Comparison of ENCODE assay signal across 1 cellular context in the genomic region with DNA sequence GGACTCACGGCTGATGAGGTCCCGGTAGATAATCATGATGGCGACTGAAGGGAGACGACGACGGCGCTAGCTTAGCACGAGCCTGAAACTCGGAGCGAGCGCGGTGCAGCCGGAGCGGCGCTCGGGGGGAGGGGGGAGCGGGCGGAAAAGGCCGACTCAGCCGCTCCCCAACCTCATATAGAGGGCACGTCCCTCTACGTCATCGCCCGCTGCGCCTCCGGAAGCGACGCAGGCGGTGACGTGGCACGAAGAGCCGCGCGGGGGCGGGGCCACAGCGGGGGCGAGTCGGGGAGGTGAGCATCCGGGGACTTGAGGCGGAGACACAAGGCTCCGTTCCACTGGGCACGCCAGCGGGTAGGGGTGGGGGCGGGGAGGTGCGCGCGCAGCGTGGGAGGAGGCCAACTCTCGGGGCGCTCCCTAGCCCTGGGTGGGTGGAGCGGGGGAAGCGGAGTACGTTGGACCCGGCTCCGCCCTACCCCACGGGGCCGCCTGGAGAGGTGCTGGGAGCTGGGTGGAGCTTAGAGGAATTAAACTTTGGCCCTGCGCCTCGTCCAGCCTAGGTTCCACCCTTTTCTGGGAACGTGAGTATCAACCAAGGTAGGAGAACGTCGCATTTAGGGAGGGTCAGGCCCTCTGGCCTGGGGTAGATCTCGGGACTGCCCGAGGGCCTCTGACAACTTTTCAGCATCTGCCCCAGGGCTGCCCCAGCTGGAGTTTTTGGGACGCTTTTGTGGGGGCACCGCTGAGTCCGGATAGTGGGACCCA.
A peak's percentile ranks its signal among the peaks of the same experiment; 100 is the strongest.
TF ChIP-seq lines count a peak whose summit lies in the region.

A gene (minus strand): TSS at position 150 of the 765 bp plus-strand sequence. CDS start 114 bp downstream, at position 36.

TF ChIP-seq in HepG2, 621 proteins besides CTCF, POLR2A, EP300 and RAD21 (continued from another document and continues in another):
- TF ChIP-seq ATAD3A (CRISPR knock-in tag; IDR thresholded peaks at IDR 0.05), result no peak
- TF ChIP-seq CBX2 (IDR thresholded peaks at IDR 0.05; ENCODE audit: low read depth, low read length), result no peak
- no peak for TF ChIP-seq CBX2 (CRISPR knock-in tag; IDR thresholded peaks at IDR 0.05; ENCODE audit: low read depth)
- TF ChIP-seq ZFP36L2 (CRISPR knock-in tag; IDR thresholded peaks at IDR 0.05), result no peak
- no peak for TF ChIP-seq NFKB2 (CRISPR knock-in tag; IDR thresholded peaks at IDR 0.05; ENCODE audit: borderline replicate concordance)
- peak; percentile 64 for TF ChIP-seq PHF20 (CRISPR knock-in tag; IDR thresholded peaks at IDR 0.05)
- no peak for TF ChIP-seq ZMYM3 (CRISPR knock-in tag; IDR thresholded peaks at IDR 0.05)
- TF ChIP-seq REPIN1 (CRISPR knock-in tag; IDR thresholded peaks at IDR 0.05; ENCODE audit: borderline replicate concordance, low read depth), result 0 out of 2 replicates have a peak, but pooled peaks have one; percentile 15
- TF ChIP-seq, protein P1, sequence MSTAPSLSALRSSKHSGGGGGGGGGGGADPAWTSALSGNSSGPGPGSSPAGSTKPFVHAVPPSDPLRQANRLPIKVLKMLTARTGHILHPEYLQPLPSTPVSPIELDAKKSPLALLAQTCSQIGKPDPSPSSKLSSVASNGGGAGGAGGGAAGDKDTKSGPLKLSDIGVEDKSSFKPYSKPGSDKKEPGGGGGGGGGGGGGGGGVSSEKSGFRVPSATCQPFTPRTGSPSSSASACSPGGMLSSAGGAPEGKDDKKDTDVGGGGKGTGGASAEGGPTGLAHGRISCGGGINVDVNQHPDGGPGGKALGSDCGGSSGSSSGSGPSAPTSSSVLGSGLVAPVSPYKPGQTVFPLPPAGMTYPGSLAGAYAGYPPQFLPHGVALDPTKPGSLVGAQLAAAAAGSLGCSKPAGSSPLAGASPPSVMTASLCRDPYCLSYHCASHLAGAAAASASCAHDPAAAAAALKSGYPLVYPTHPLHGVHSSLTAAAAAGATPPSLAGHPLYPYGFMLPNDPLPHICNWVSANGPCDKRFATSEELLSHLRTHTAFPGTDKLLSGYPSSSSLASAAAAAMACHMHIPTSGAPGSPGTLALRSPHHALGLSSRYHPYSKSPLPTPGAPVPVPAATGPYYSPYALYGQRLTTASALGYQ (CRISPR knock-in tag; IDR thresholded peaks at IDR 0.05), result 0 out of 2 replicates have a peak, but pooled peaks have one; percentile 48
- TF ChIP-seq, protein P2, sequence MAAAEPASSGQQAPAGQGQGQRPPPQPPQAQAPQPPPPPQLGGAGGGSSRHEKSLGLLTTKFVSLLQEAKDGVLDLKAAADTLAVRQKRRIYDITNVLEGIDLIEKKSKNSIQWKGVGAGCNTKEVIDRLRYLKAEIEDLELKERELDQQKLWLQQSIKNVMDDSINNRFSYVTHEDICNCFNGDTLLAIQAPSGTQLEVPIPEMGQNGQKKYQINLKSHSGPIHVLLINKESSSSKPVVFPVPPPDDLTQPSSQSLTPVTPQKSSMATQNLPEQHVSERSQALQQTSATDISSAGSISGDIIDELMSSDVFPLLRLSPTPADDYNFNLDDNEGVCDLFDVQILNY (CRISPR knock-in tag; conservative IDR thresholded peaks at IDR 0.05), result peak; percentile 51; the same call in 1 of the 2 replicates
- TF ChIP-seq MYC (CRISPR knock-in tag; IDR thresholded peaks at IDR 0.05; ENCODE audit: borderline replicate concordance), result no peak; the same call in 1 of the 2 replicates
- TF ChIP-seq ZNF713 (CRISPR knock-in tag; IDR thresholded peaks at IDR 0.05), result no peak
- no peak for TF ChIP-seq ZFP36L1 (CRISPR knock-in tag; IDR thresholded peaks at IDR 0.05)
- 0 out of 2 replicates have a peak, but pooled peaks have one; percentile 10 for TF ChIP-seq KDM6A (CRISPR knock-in tag; IDR thresholded peaks at IDR 0.05; ENCODE audit: low read depth)
- peak; percentile 79; the same call in 1 of the 2 replicates for TF ChIP-seq ZNF256 (CRISPR knock-in tag; conservative IDR thresholded peaks at IDR 0.05)
- peak; percentile 48; the same call in 1 of the 2 replicates for TF ChIP-seq ZNF225 (CRISPR knock-in tag; IDR thresholded peaks at IDR 0.05)
- TF ChIP-seq ZNF891 (CRISPR knock-in tag; IDR thresholded peaks at IDR 0.05), result no peak; the same call in 1 of the 2 replicates
- peak; percentile 41; the same call in 1 of the 2 replicates for TF ChIP-seq GATA4 (IDR thresholded peaks at IDR 0.05; ENCODE audit: borderline replicate concordance, low read depth)
- TF ChIP-seq IRX3 (CRISPR knock-in tag; IDR thresholded peaks at IDR 0.05; ENCODE audit: borderline replicate concordance, low read depth), result 0 out of 2 replicates have a peak, but pooled peaks have one; percentile 29
- no peak for TF ChIP-seq SOX6 (IDR thresholded peaks at IDR 0.05)
- TF ChIP-seq SOX6 (CRISPR knock-in tag; IDR thresholded peaks at IDR 0.05), result peak; percentile 62
- TF ChIP-seq ESRRA (CRISPR knock-in tag; IDR thresholded peaks at IDR 0.05; ENCODE audit: low read depth), result peak; percentile 80; the same call in 1 of the 2 replicates
- TF ChIP-seq, protein P3, sequence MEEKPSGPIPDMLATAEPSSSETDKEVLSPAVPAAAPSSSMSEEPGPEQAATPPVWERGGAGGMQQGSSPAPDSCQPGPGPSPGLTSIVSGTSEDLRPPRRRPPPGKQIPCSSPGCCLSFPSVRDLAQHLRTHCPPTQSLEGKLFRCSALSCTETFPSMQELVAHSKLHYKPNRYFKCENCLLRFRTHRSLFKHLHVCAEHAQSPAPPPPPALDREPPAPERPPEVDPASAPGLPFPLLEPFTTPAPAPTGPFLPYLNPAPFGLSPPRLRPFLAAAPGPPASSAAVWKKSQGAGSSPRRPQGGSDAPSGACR (CRISPR knock-in tag; IDR thresholded peaks at IDR 0.05), result peak; percentile 70; the same call in 1 of the 2 replicates
- no peak for TF ChIP-seq ZNF850 (CRISPR knock-in tag; conservative IDR thresholded peaks at IDR 0.05)
- TF ChIP-seq, protein P4, sequence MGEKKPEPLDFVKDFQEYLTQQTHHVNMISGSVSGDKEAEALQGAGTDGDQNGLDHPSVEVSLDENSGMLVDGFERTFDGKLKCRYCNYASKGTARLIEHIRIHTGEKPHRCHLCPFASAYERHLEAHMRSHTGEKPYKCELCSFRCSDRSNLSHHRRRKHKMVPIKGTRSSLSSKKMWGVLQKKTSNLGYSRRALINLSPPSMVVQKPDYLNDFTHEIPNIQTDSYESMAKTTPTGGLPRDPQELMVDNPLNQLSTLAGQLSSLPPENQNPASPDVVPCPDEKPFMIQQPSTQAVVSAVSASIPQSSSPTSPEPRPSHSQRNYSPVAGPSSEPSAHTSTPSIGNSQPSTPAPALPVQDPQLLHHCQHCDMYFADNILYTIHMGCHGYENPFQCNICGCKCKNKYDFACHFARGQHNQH (CRISPR knock-in tag; IDR thresholded peaks at IDR 0.05), result 0 out of 2 replicates have a peak, but pooled peaks have one; percentile 18
- peak; percentile 88 for TF ChIP-seq ZFY (CRISPR knock-in tag; IDR thresholded peaks at IDR 0.05)
- TF ChIP-seq, protein P5, sequence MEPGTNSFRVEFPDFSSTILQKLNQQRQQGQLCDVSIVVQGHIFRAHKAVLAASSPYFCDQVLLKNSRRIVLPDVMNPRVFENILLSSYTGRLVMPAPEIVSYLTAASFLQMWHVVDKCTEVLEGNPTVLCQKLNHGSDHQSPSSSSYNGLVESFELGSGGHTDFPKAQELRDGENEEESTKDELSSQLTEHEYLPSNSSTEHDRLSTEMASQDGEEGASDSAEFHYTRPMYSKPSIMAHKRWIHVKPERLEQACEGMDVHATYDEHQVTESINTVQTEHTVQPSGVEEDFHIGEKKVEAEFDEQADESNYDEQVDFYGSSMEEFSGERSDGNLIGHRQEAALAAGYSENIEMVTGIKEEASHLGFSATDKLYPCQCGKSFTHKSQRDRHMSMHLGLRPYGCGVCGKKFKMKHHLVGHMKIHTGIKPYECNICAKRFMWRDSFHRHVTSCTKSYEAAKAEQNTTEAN (CRISPR knock-in tag; conservative IDR thresholded peaks at IDR 0.05), result no peak
- TF ChIP-seq ZZZ3 (CRISPR knock-in tag; IDR thresholded peaks at IDR 0.05; ENCODE audit: borderline replicate concordance), result peak; percentile 37; the same call in 1 of the 2 replicates
- peak; percentile 88 for TF ChIP-seq THAP11 (CRISPR knock-in tag; IDR thresholded peaks at IDR 0.05)
- TF ChIP-seq ZMYM4 (CRISPR knock-in tag; IDR thresholded peaks at IDR 0.05), result peak; percentile 52
- TF ChIP-seq, protein P6, sequence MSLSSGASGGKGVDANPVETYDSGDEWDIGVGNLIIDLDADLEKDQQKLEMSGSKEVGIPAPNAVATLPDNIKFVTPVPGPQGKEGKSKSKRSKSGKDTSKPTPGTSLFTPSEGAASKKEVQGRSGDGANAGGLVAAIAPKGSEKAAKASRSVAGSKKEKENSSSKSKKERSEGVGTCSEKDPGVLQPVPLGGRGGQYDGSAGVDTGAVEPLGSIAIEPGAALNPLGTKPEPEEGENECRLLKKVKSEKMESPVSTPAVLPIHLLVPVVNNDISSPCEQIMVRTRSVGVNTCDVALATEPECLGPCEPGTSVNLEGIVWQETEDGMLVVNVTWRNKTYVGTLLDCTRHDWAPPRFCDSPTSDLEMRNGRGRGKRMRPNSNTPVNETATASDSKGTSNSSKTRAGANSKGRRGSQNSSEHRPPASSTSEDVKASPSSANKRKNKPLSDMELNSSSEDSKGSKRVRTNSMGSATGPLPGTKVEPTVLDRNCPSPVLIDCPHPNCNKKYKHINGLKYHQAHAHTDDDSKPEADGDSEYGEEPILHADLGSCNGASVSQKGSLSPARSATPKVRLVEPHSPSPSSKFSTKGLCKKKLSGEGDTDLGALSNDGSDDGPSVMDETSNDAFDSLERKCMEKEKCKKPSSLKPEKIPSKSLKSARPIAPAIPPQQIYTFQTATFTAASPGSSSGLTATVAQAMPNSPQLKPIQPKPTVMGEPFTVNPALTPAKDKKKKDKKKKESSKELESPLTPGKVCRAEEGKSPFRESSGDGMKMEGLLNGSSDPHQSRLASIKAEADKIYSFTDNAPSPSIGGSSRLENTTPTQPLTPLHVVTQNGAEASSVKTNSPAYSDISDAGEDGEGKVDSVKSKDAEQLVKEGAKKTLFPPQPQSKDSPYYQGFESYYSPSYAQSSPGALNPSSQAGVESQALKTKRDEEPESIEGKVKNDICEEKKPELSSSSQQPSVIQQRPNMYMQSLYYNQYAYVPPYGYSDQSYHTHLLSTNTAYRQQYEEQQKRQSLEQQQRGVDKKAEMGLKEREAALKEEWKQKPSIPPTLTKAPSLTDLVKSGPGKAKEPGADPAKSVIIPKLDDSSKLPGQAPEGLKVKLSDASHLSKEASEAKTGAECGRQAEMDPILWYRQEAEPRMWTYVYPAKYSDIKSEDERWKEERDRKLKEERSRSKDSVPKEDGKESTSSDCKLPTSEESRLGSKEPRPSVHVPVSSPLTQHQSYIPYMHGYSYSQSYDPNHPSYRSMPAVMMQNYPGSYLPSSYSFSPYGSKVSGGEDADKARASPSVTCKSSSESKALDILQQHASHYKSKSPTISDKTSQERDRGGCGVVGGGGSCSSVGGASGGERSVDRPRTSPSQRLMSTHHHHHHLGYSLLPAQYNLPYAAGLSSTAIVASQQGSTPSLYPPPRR (CRISPR knock-in tag; IDR thresholded peaks at IDR 0.05; ENCODE audit: borderline replicate concordance), result peak; percentile 34; the same call in 1 of the 2 replicates
- TF ChIP-seq ZNF12 (CRISPR knock-in tag; IDR thresholded peaks at IDR 0.05), result no peak
- peak; percentile 95 for TF ChIP-seq ATF1 (CRISPR knock-in tag; IDR thresholded peaks at IDR 0.05)
- peak; percentile 72 for TF ChIP-seq ZNF350 (CRISPR knock-in tag; IDR thresholded peaks at IDR 0.05; ENCODE audit: borderline replicate concordance, low read depth)
- no peak for TF ChIP-seq ZNF761 (CRISPR knock-in tag; conservative IDR thresholded peaks at IDR 0.05)
- peak; percentile 75 for TF ChIP-seq HIVEP1 (CRISPR knock-in tag; IDR thresholded peaks at IDR 0.05)
- no peak for TF ChIP-seq FLYWCH1 (CRISPR knock-in tag; IDR thresholded peaks at IDR 0.05)
- TF ChIP-seq NCOR1 (IDR thresholded peaks at IDR 0.05; ENCODE audit: borderline replicate concordance, low read length), result peak; percentile 31; the same call in 1 of the 2 replicates
- peak; percentile 80 for TF ChIP-seq ELF1 (CRISPR knock-in tag; IDR thresholded peaks at IDR 0.05)
- no peak for TF ChIP-seq DNMT3B (CRISPR knock-in tag; conservative IDR thresholded peaks at IDR 0.05)
- TF ChIP-seq CHCHD3 (CRISPR knock-in tag; IDR thresholded peaks at IDR 0.05), result no peak
- TF ChIP-seq, protein P7, sequence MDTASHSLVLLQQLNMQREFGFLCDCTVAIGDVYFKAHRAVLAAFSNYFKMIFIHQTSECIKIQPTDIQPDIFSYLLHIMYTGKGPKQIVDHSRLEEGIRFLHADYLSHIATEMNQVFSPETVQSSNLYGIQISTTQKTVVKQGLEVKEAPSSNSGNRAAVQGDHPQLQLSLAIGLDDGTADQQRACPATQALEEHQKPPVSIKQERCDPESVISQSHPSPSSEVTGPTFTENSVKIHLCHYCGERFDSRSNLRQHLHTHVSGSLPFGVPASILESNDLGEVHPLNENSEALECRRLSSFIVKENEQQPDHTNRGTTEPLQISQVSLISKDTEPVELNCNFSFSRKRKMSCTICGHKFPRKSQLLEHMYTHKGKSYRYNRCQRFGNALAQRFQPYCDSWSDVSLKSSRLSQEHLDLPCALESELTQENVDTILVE (CRISPR knock-in tag; IDR thresholded peaks at IDR 0.05), result 0 out of 2 replicates have a peak, but pooled peaks have one; percentile 30
- peak; percentile 91 for TF ChIP-seq PCBP1 (IDR thresholded peaks at IDR 0.05; ENCODE audit: borderline replicate concordance, low read depth, low read length)
- TF ChIP-seq, protein P8, sequence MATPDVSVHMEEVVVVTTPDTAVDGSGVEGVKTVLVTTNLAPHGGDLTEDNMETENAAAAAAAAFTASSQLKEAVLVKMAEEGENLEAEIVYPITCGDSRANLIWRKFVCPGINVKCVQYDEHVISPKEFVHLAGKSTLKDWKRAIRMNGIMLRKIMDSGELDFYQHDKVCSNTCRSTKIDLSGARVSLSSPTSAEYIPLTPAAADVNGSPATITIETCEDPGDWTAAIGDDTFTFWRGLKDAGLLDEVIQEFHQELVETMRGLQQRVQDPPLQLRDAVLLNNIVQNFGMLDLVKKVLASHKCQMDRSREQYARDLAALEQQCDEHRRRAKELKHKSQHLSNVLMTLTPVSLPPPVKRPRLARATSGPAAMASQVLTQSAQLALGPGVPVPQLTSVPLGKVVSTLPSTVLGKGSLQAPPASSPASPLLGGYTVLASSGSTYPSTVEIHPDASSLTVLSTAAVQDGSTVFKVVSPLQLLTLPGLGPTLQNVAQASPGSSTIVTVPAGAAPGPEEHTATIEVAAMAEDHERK (CRISPR knock-in tag; IDR thresholded peaks at IDR 0.05; ENCODE audit: low read depth), result peak; percentile 64; the same call in 1 of the 2 replicates
- TF ChIP-seq, protein P9, sequence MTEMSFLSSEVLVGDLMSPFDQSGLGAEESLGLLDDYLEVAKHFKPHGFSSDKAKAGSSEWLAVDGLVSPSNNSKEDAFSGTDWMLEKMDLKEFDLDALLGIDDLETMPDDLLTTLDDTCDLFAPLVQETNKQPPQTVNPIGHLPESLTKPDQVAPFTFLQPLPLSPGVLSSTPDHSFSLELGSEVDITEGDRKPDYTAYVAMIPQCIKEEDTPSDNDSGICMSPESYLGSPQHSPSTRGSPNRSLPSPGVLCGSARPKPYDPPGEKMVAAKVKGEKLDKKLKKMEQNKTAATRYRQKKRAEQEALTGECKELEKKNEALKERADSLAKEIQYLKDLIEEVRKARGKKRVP (CRISPR knock-in tag; IDR thresholded peaks at IDR 0.05), result peak in 1 of 2 experiments; percentile 48; a peak in 1 of 4 replicates
- TF ChIP-seq SALL2 (CRISPR knock-in tag; IDR thresholded peaks at IDR 0.05), result 0 out of 2 replicates have a peak, but pooled peaks have one; percentile 2
